27 cellular contexts compared by ENCODE assay signal in genomic region chr1:240404286-240404685, GRCh38.
A peak's percentile ranks its signal among the peaks of the same experiment; 100 is the strongest.
DNase-seq lines count a peak whose midpoint lies in the region; ATAC-seq, FAIRE-seq and TF ChIP-seq lines count a peak whose summit lies in the region.
"Had no signal": no experiment of that assay in that cellular context is flagged by ENCODE, and none has a peak within 500 bp of the region (broad histone marks: within the 10 kb centered on the region; RNA-seq: fewer than 3 reads in every experiment).

No MANE protein-coding gene starts in this region.

- H3K9ac ChIP-seq in HepG2 (ENCODE audit: insufficient read depth, low read depth, low read length) = no peak overlapping the region
- H3K9ac ChIP-seq: BLaER1 treated with 17β-estradiol and CSF1 and Interleukin-3, amounts not matched to agents 10 nM and 100 nM had no signal

- H3K4me2 ChIP-seq in HepG2 (ENCODE audit: low read depth, low read length) = no peak overlapping the region
- H3K4me2 ChIP-seq: BLaER1 treated with 17β-estradiol and CSF1 and Interleukin-3, amounts not matched to agents 10 nM and 100 nM; PC-9 had no signal

- H3K79me2 ChIP-seq in HepG2 (ENCODE audit: insufficient read depth, low read length) = no peaks in the 10 kb centered on the region

- no peak for TF ChIP-seq CTCF in HepG2 (CRISPR knock-in tag; IDR thresholded peaks at IDR 0.05)
- no peak for TF ChIP-seq CTCF in right lobe of liver (IDR thresholded peaks at IDR 0.05)
- TF ChIP-seq CTCF in esophagus muscularis mucosa (IDR thresholded peaks at IDR 0.05) = no peak

- BruUV-seq in HepG2 (replicated peaks; lab: Mats Ljungman, UMichigan) = no TSS peak

- no peak overlapping the region for H3K4me3 ChIP-seq in HepG2 (replicated peaks in 1 of 3; ENCODE audit: insufficient read depth in 1 of 3, low read depth in 2 of 3, low read length in 3 of 3)
- no peak overlapping the region for H3K4me3 ChIP-seq in right lobe of liver
- H3K4me3 ChIP-seq in esophagus muscularis mucosa = peak overlapping the region in 1 of 4 donors; percentile 20
- H3K4me3 ChIP-seq in muscle layer of duodenum (ENCODE audit: low read depth in 1 of 2, low read length in 2 of 2) = peak overlapping the region in 1 of 2 donors; percentile 5
- H3K4me3 ChIP-seq: BLaER1 treated with 17β-estradiol and CSF1 and Interleukin-3, amounts not matched to agents 10 nM and 100 nM; GM12878; MG63; PC-9; SJSA1 had no signal

- POLR2A ChIA-PET in HepG2 (lab: Yijun Ruan, JAX) = no interaction called here

- FAIRE-seq in HepG2 (lab: Jason Lieb, UNC) = no peak
- FAIRE-seq: G401.6, GM12878, H54, HTR-8/SVneo had no signal

- H3K36me3 ChIP-seq in HepG2 (replicated peaks in 1 of 2; ENCODE audit: control insufficient read depth in 1 of 2, insufficient read depth in 2 of 2, low read length in 2 of 2) = no peaks in the 10 kb centered on the region
- no peaks in the 10 kb centered on the region for H3K36me3 ChIP-seq in right lobe of liver
- H3K36me3 ChIP-seq in esophagus muscularis mucosa = no peaks in the 10 kb centered on the region
- no peaks in the 10 kb centered on the region for H3K36me3 ChIP-seq in muscle layer of duodenum (ENCODE audit: control insufficient read depth in 1 of 2, insufficient read depth in 2 of 2, low read length in 2 of 2)
- H3K36me3 ChIP-seq: BLaER1 treated with 17β-estradiol and CSF1 and Interleukin-3, amounts not matched to agents 10 nM and 100 nM; SJSA1 had no signal

- intact Hi-C loops in HepG2 (cut with micrococcal nuclease; ENCODE audit: unreplicated experiment) = no loop called here
- intact Hi-C loops in right lobe of liver (cut with DNase I) = no loop called here
- intact Hi-C loops in esophagus muscularis mucosa (cut with DNase I) = no loop called here

- no peak overlapping the region for H3K27ac ChIP-seq in HepG2 (ENCODE audit: extremely low read length, insufficient read depth, low read length)
- no peak overlapping the region for H3K27ac ChIP-seq in right lobe of liver
- H3K27ac ChIP-seq in esophagus muscularis mucosa (replicated peaks in 1 of 4) = peak overlapping the region in 3 of 4 donors; percentile 25 to 62 (median 29)
- peak overlapping the region; percentile 12 for H3K27ac ChIP-seq in muscle layer of duodenum (ENCODE audit: low read length)
- H3K27ac ChIP-seq: 22Rv1; BLaER1 treated with 17β-estradiol and CSF1 and Interleukin-3, amounts not matched to agents 10 nM and 100 nM; PC-9; SJSA1 had no signal

- WGBS in HepG2 (ENCODE audit: low lambda C conversion rate) = 6% methylated on average over 4 of the region's 4 CpGs
- 46% methylated on average over 4 of the region's 4 CpGs for WGBS in right lobe of liver (ENCODE audit: insufficient coverage, low coverage, low lambda C conversion rate, missing lambda C conversion rate)
- WGBS in esophagus muscularis mucosa = 20% methylated on average over 4 of the region's 4 CpGs

- no peaks in the 10 kb centered on the region for H3K27me3 ChIP-seq in HepG2 (ENCODE audit: control insufficient read depth in 1 of 2, insufficient read depth in 2 of 2, low read length in 2 of 2)
- H3K27me3 ChIP-seq in right lobe of liver = no peaks in the 10 kb centered on the region
- no peaks in the 10 kb centered on the region for H3K27me3 ChIP-seq in esophagus muscularis mucosa
- no peaks in the 10 kb centered on the region for H3K27me3 ChIP-seq in muscle layer of duodenum (ENCODE audit: low read depth, low read length)
- H3K27me3 ChIP-seq: BLaER1 treated with 17β-estradiol and CSF1 and Interleukin-3, amounts not matched to agents 10 nM and 100 nM; MG63; SJSA1 had no signal

- CTCF ChIA-PET in HepG2 (lab: Yijun Ruan, JAX; ENCODE audit: low intra/inter-chr PET ratio, low total read pairs) = no interaction called here

- TF ChIP-seq RAD21 in HepG2 (CRISPR knock-in tag; IDR thresholded peaks at IDR 0.05) = no peak

- in situ Hi-C loops in HepG2 (cut with HindIII; ENCODE audit: extremely low pct_ligation_motif_present, low pct_unique_long_range_greater_than_20kb) = no loop called here

- TF ChIP-seq EP300 in HepG2 (IDR thresholded peaks at IDR 0.05; ENCODE audit: low read depth in 2 of 2, low read length in 2 of 2) = no peak
- no peak for TF ChIP-seq EP300 in HepG2 (CRISPR knock-in tag; IDR thresholded peaks at IDR 0.05; ENCODE audit: borderline replicate concordance)
- TF ChIP-seq EP300 in esophagus muscularis mucosa (IDR thresholded peaks at IDR 0.05) = no peak

- ATAC-seq in HepG2 = no peak
- no peak for ATAC-seq in right lobe of liver
- ATAC-seq in GM21381 (IDR thresholded peaks at IDR 0.05; ENCODE audit: unreplicated experiment) = no peak
- ATAC-seq: GM12878 had no signal

- TF ChIP-seq POLR2A in HepG2 (IDR thresholded peaks at IDR 0.05; ENCODE audit: insufficient read depth in 1 of 2, low read depth in 2 of 2, low read length in 2 of 2) (no peak), right lobe of liver (IDR thresholded peaks at IDR 0.05) (no peak), esophagus muscularis mucosa (IDR thresholded peaks at IDR 0.05; ENCODE audit: low read depth) (no peak)

- no peaks in the 10 kb centered on the region for H4K20me1 ChIP-seq in HepG2 (ENCODE audit: insufficient read depth, low read length)
- H4K20me1 ChIP-seq: BLaER1 treated with 17β-estradiol and CSF1 and Interleukin-3, amounts not matched to agents 10 nM and 100 nM had no signal

- H2AFZ ChIP-seq in HepG2 (ENCODE audit: low read length) = no peak overlapping the region
- H2AFZ ChIP-seq: PC-9 had no signal

- no peaks in the 10 kb centered on the region for H3K9me3 ChIP-seq in HepG2 (ENCODE audit: low read length)
- H3K9me3 ChIP-seq in right lobe of liver = no peaks in the 10 kb centered on the region
- no peaks in the 10 kb centered on the region for H3K9me3 ChIP-seq in esophagus muscularis mucosa
- H3K9me3 ChIP-seq in muscle layer of duodenum (ENCODE audit: control insufficient read depth in 1 of 2, low read length in 2 of 2) = no peaks in the 10 kb centered on the region
- H3K9me3 ChIP-seq: BLaER1 treated with 17β-estradiol and CSF1 and Interleukin-3, amounts not matched to agents 10 nM and 100 nM; MG63; SJSA1 had no signal

- DNase-seq in HepG2 (ENCODE audit: low spot score) (no peak), right lobe of liver (no peak), esophagus muscularis mucosa (ENCODE audit: extremely low spot score) (no peak), D341Med (ENCODE audit: low spot score) (no peak), ecto neural progenitor cell (ENCODE audit: low spot score) (no peak), NCI-H2196 treated with DMSO at 0.1 percent for 48 hours (lab: John Stamatoyannopoulos, UW; ENCODE audit: unreplicated experiment) (no peak)
- DNase-seq: ACHN; CD4-positive, alpha-beta T cell; DMS53; KG1; MG63; NCI-H1105 treated with DMSO at 0.1 percent for 48 hours; NCI-H2029; NCI-H2227 treated with DMSO at 0.1 percent for 48 hours; NCI-H526 treated with DMSO at 0.1 percent for 48 hours; PC-9; Right ventricle myocardium superior; RPMI8226 had no signal

- H3K4me1 ChIP-seq in HepG2 (ENCODE audit: insufficient read depth, low read length) (no peaks in the 10 kb centered on the region), right lobe of liver (no peaks in the 10 kb centered on the region), esophagus muscularis mucosa (peaks cover 0 to 28% (median 20%) of the 10 kb centered on the region in 4 donors), muscle layer of duodenum (ENCODE audit: control insufficient read depth in 1 of 2, insufficient read depth in 2 of 2, low read length in 2 of 2) (peaks cover 2 to 18% of the 10 kb centered on the region in 2 donors)
- H3K4me1 ChIP-seq: BLaER1 treated with 17β-estradiol and CSF1 and Interleukin-3, amounts not matched to agents 10 nM and 100 nM had no signal

TF ChIP-seq in HepG2, 621 proteins besides CTCF, POLR2A, EP300 and RAD21:
- TF ChIP-seq ATF7 (IDR thresholded peaks at IDR 0.05) = peak; percentile 69
- no peak for TF ChIP-seq ATF7 (CRISPR knock-in tag; IDR thresholded peaks at IDR 0.05)
- no peak for TF ChIP-seq ZNF20 (CRISPR knock-in tag; IDR thresholded peaks at IDR 0.05)
TF ChIP-seq in HepG2: peak in this region for 1.

Comparison
In these comparisons a context has a peak if more than half of its experiments do, and no peak if none do; other contexts are left out.
1. H3K27ac ChIP-seq: peak in esophagus muscularis mucosa (3 of 4) and muscle layer of duodenum (single experiment); none in HepG2 (single experiment) and right lobe of liver (0 of 3).